Comparison of ENCODE assay signal across 26 cellular contexts in the genomic region with DNA sequence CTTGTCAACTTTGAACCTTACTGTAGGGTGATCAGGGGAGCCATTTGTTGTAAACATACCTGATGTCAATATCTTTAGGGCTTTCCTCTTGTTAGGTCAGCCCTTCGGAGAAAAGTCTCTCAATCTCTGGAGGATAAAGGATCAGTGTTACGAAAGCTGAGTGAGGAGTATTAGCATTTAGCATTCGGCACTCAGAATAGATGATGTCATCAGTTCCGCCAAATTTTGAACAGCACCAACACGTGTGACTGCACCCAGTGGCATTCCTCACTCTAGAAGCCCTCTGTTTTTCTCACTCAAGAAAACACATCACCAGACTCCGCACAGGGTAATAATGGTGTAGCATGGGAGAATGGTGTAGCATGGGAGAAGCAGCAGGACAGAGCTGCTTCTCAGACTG.
"Had no signal": no experiment of that assay in that cellular context is flagged by ENCODE, and none has a peak within 500 bp of the region (broad histone marks: within the 10 kb centered on the region; RNA-seq: fewer than 3 reads in every experiment).

No MANE protein-coding gene starts in this region.

- H3K27ac ChIP-seq: epithelial cell of prostate, esophagus squamous epithelium, gastrocnemius medialis, heart right ventricle, left lung, lower lobe of right lung had no signal

- H3K4me1 ChIP-seq: esophagus squamous epithelium, gastrocnemius medialis, heart right ventricle, left lung, lower lobe of right lung had no signal

- ATAC-seq: effector memory CD8-positive, alpha-beta T cell; esophagus mucosa; gastrocnemius medialis; heart right ventricle; left cardiac atrium; left lung; left ventricle myocardium superior; lower lobe of right lung; naive thymus-derived CD4-positive, alpha-beta T cell had no signal

- H3K4me3 Mint-ChIP-seq: dendritic cell treated with granulocyte-macrophage colony-stimulating factor and Interleukin-4, amounts not matched to agents 40 ng/mL and 50 ng/mL, for 4 days; effector memory CD8-positive, alpha-beta T cell; endodermal cell; naive thymus-derived CD4-positive, alpha-beta T cell had no signal

- H3K9me3 ChIP-seq: esophagus squamous epithelium, gastrocnemius medialis, lower lobe of right lung had no signal

- H3K27me3 Mint-ChIP-seq: dendritic cell treated with granulocyte-macrophage colony-stimulating factor and Interleukin-4, amounts not matched to agents 40 ng/mL and 50 ng/mL, for 4 days; effector memory CD8-positive, alpha-beta T cell had no signal

- H3K4me3 ChIP-seq: esophagus squamous epithelium, gastrocnemius medialis, heart right ventricle, left lung, lower lobe of right lung had no signal

- FAIRE-seq: endometrium, islet of Langerhans, keratinocyte had no signal

- H3K36me3 ChIP-seq: gastrocnemius medialis, heart right ventricle, left lung, lower lobe of right lung had no signal

- H3K27me3 ChIP-seq: esophagus squamous epithelium, gastrocnemius medialis, left lung had no signal

- DNase-seq: cortex of kidney; effector CD8-positive, alpha-beta T cell; effector memory CD8-positive, alpha-beta T cell; endodermal cell; erythroblast; esophagus squamous epithelium; foreskin fibroblast; foreskin melanocyte; gastrocnemius medialis; glutamatergic neuron; head of caudate nucleus; heart right ventricle; hippocampal formation; left cardiac atrium; left lung; left ventricle myocardium superior; lower lobe of right lung; mesenchymal stem cell; midbrain; naive thymus-derived CD4-positive, alpha-beta T cell had no signal

- H3K27ac Mint-ChIP-seq: dendritic cell treated with granulocyte-macrophage colony-stimulating factor and Interleukin-4, amounts not matched to agents 40 ng/mL and 50 ng/mL, for 4 days; effector memory CD8-positive, alpha-beta T cell; endodermal cell; naive thymus-derived CD4-positive, alpha-beta T cell had no signal

- H3K4me1 Mint-ChIP-seq: endodermal cell had no signal
